Comparison of ENCODE assay signal across 13 cellular contexts in the genomic region with DNA sequence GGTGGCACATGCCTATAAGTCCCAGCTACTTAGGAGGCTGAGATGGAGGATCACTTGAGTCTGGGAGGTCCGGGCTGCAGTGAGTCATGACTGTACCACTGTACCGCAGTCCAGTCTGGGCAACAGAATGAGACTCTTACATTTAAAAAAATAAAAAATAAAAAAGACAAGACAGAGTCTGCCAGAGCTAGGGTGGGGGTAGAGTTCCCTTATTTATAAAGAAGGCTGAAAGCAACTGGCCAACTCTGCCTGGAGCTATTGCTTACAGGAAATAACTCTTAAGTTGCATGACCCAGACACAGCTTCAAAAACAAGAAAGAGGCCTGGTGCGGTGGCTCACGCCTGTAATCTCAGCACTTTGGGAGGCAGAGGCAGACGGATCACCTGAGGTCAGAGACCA. TPM values are rescaled to one million over a fixed set of nuclear protein-coding genes. Genes with fewer than 3 reads are reported as not detected.
DNase-seq lines count a peak whose midpoint lies in the region; ATAC-seq and TF ChIP-seq lines count a peak whose summit lies in the region.
"Had no signal": no experiment of that assay in that cellular context is flagged by ENCODE, and none has a peak within 500 bp of the region (broad histone marks: within the 10 kb centered on the region; RNA-seq: fewer than 3 reads in every experiment).

No MANE protein-coding gene starts in this region.

- CTCF ChIA-PET in CD4-positive, alpha-beta memory T cell (lab: Charles Lee; ENCODE audit: partially characterized antibody) = no interaction called here

- POLR2A ChIA-PET in CD4-positive, alpha-beta memory T cell (lab: Charles Lee; ENCODE audit: partially characterized antibody) = no interaction called here

- ATAC-seq in right lobe of liver (peak in 3 of 4 donors; percentile 4 to 34 (median 24)), upper lobe of left lung (ENCODE audit: low FRiP score in 2 of 2) (peak in 1 of 2 donors; percentile 62), HG03521 (IDR thresholded peaks at IDR 0.05; ENCODE audit: unreplicated experiment) (no peak)
- ATAC-seq: Panc1 had no signal

- TF ChIP-seq CTCF in colonic mucosa (IDR thresholded peaks at IDR 0.05) (no peak), right lobe of liver (IDR thresholded peaks at IDR 0.05) (no peak), upper lobe of left lung (IDR thresholded peaks at IDR 0.05) (no peak)

- DNase-seq in M059J (ENCODE audit: low read depth) (peak; percentile 94), colonic mucosa (no peak), right lobe of liver (no peak), upper lobe of left lung (no peak)
- DNase-seq in activated T-helper 2 cell treated with anti-CD3 and anti-CD28 coated beads, Interferon-gamma antibody, Interleukin-2, Interleukin-4, amounts not matched to agents 10 μg/mL and 5 μg/mL and 100 μg/mL, durations not matched to agents 14 hours and 24 hours and 36 hours (ENCODE audit: low spot score) = no peak
- DNase-seq in CD4-positive, alpha-beta memory T cell = no peak
- DNase-seq: activated CD4-positive, alpha-beta T cell treated with anti-CD3 and anti-CD28 coated beads for 4 hours; activated naive CD4-positive, alpha-beta T cell; GF-D8; NCI-H1436 treated with DMSO at 0.1 percent for 48 hours; stimulated activated naive CD4-positive, alpha-beta T cell had no signal

- H3K36me3 ChIP-seq in colonic mucosa (no peaks in the 10 kb centered on the region), right lobe of liver (no peaks in the 10 kb centered on the region), upper lobe of left lung (no peaks in the 10 kb centered on the region)
- no peaks in the 10 kb centered on the region for H3K36me3 ChIP-seq in CD4-positive, alpha-beta memory T cell (ENCODE audit: insufficient read depth, low read length)

- H3K27me3 ChIP-seq in colonic mucosa = no peaks in the 10 kb centered on the region
- no peaks in the 10 kb centered on the region for H3K27me3 ChIP-seq in right lobe of liver
- H3K27me3 ChIP-seq in upper lobe of left lung = no peaks in the 10 kb centered on the region
- no peaks in the 10 kb centered on the region for H3K27me3 ChIP-seq in CD4-positive, alpha-beta memory T cell (ENCODE audit: insufficient read depth, low read length)

- H3K9ac ChIP-seq in colonic mucosa (ENCODE audit: low read depth in 2 of 2, low read length in 2 of 2) = no peak overlapping the region

- intact Hi-C loops in colonic mucosa (cut with DNase I) (no loop called here), right lobe of liver (cut with DNase I) (no loop called here)
- intact Hi-C loops in activated T-helper 2 cell treated with anti-CD3 and anti-CD28 coated beads, Interferon-gamma antibody, Interleukin-2, Interleukin-4, amounts not matched to agents 10 μg/mL and 5 μg/mL and 100 μg/mL, durations not matched to agents 14 hours and 24 hours and 36 hours (cut with micrococcal nuclease) = no loop called here
- intact Hi-C loops in CD4-positive, alpha-beta memory T cell (cut with micrococcal nuclease) = no loop called here

- TF ChIP-seq POLR2A in right lobe of liver (IDR thresholded peaks at IDR 0.05) (no peak), upper lobe of left lung (IDR thresholded peaks at IDR 0.05) (no peak)

- peaks cover 16% of the 10 kb centered on the region for H3K4me1 ChIP-seq in colonic mucosa
- H3K4me1 ChIP-seq in right lobe of liver = peaks cover 0 to 44% (median 10%) of the 10 kb centered on the region in 4 donors
- peaks cover 42 to 68% (median 44%) of the 10 kb centered on the region in 4 donors for H3K4me1 ChIP-seq in upper lobe of left lung
- no peaks in the 10 kb centered on the region for H3K4me1 ChIP-seq in CD4-positive, alpha-beta memory T cell (ENCODE audit: insufficient read depth, low read length)

- no peaks in the 10 kb centered on the region for H3K9me3 Mint-ChIP-seq in activated T-helper 2 cell treated with anti-CD3 and anti-CD28 coated beads, Interferon-gamma antibody, Interleukin-2, Interleukin-4, amounts not matched to agents 10 μg/mL and 5 μg/mL and 100 μg/mL, durations not matched to agents 14 hours and 24 hours and 36 hours
- no peaks in the 10 kb centered on the region for H3K9me3 Mint-ChIP-seq in CD4-positive, alpha-beta memory T cell

- peak overlapping the region; percentile 0 for H3K27ac ChIP-seq in colonic mucosa
- peak overlapping the region in 2 of 3 donors; percentile 39 to 83 for H3K27ac ChIP-seq in right lobe of liver
- H3K27ac ChIP-seq in upper lobe of left lung = peak overlapping the region; percentile 63 to 80 (median 70)
- no peak overlapping the region for H3K27ac ChIP-seq in CD4-positive, alpha-beta memory T cell (ENCODE audit: low read depth, low read length)

- WGBS in right lobe of liver (ENCODE audit: insufficient coverage, low coverage, low lambda C conversion rate, missing lambda C conversion rate) = 51% methylated on average over 5 of the region's 5 CpGs
- 60 to 66% methylated on average over 5 of the region's 5 CpGs for WGBS in upper lobe of left lung, 2 donors

- no peaks in the 10 kb centered on the region for H3K27me3 Mint-ChIP-seq in activated T-helper 2 cell treated with anti-CD3 and anti-CD28 coated beads, Interferon-gamma antibody, Interleukin-2, Interleukin-4, amounts not matched to agents 10 μg/mL and 5 μg/mL and 100 μg/mL, durations not matched to agents 14 hours and 24 hours and 36 hours (ENCODE audit: low read depth)
- H3K27me3 Mint-ChIP-seq in CD4-positive, alpha-beta memory T cell = no peaks in the 10 kb centered on the region

- H3K27ac Mint-ChIP-seq in activated T-helper 2 cell treated with anti-CD3 and anti-CD28 coated beads, Interferon-gamma antibody, Interleukin-2, Interleukin-4, amounts not matched to agents 10 μg/mL and 5 μg/mL and 100 μg/mL, durations not matched to agents 14 hours and 24 hours and 36 hours = no peak overlapping the region
- H3K27ac Mint-ChIP-seq in CD4-positive, alpha-beta memory T cell = peak overlapping the region in 1 of 7 donors; percentile 36

- TF ChIP-seq EP300 in upper lobe of left lung (IDR thresholded peaks at IDR 0.05) = no peak

- H3K36me3 Mint-ChIP-seq in activated T-helper 2 cell treated with anti-CD3 and anti-CD28 coated beads, Interferon-gamma antibody, Interleukin-2, Interleukin-4, amounts not matched to agents 10 μg/mL and 5 μg/mL and 100 μg/mL, durations not matched to agents 14 hours and 24 hours and 36 hours (ENCODE audit: low read depth) = peaks cover 7% of the 10 kb centered on the region
- H3K36me3 Mint-ChIP-seq in CD4-positive, alpha-beta memory T cell = peaks cover 7 to 8% of the 10 kb centered on the region in 2 donors

- H3K9me3 ChIP-seq in colonic mucosa (no peaks in the 10 kb centered on the region), right lobe of liver (no peaks in the 10 kb centered on the region), upper lobe of left lung (no peaks in the 10 kb centered on the region)
- H3K9me3 ChIP-seq in CD4-positive, alpha-beta memory T cell (ENCODE audit: control insufficient read depth in 1 of 2, low read length in 2 of 2) = no peaks in the 10 kb centered on the region

- H3K4me1 Mint-ChIP-seq in activated T-helper 2 cell treated with anti-CD3 and anti-CD28 coated beads, Interferon-gamma antibody, Interleukin-2, Interleukin-4, amounts not matched to agents 10 μg/mL and 5 μg/mL and 100 μg/mL, durations not matched to agents 14 hours and 24 hours and 36 hours (ENCODE audit: low read depth) = peaks cover 16% of the 10 kb centered on the region
- peaks cover 14 to 28% (median 24%) of the 10 kb centered on the region in 4 donors for H3K4me1 Mint-ChIP-seq in CD4-positive, alpha-beta memory T cell

- no peak overlapping the region for H3K4me3 Mint-ChIP-seq in activated T-helper 2 cell treated with anti-CD3 and anti-CD28 coated beads, Interferon-gamma antibody, Interleukin-2, Interleukin-4, amounts not matched to agents 10 μg/mL and 5 μg/mL and 100 μg/mL, durations not matched to agents 14 hours and 24 hours and 36 hours (ENCODE audit: low read depth)
- no peak overlapping the region for H3K4me3 Mint-ChIP-seq in CD4-positive, alpha-beta memory T cell

- H3K4me3 ChIP-seq in colonic mucosa (no peak overlapping the region), right lobe of liver (no peak overlapping the region), upper lobe of left lung (no peak overlapping the region)
- no peak overlapping the region for H3K4me3 ChIP-seq in CD4-positive, alpha-beta memory T cell (ENCODE audit: low read length in 2 of 2)

RNA-seq across cellular contexts. Expression of a gene that starts 31.5 kb away (rescaled TPM):
- 15.2 and 21.8 TPM in 2 replicates for total RNA-seq in M059J (2014; rRNA removed; shearing (Covaris generic))
- 100 to 1,000 TPM in 1 of 2 donors, 10 to 100 TPM in 1; 83.1 to 116 TPM for total RNA-seq in colonic mucosa
- 10 to 100 TPM; 28.3 to 48.4 (median 43.7) TPM for total RNA-seq in right lobe of liver
- total RNA-seq in upper lobe of left lung = 100 to 1,000 TPM in 5 of 6 donors, 10 to 100 TPM in 1; 85.6 to 169 (median 118) TPM
- 52.4 and 66.1 TPM in 2 replicates for total RNA-seq in activated T-helper 2 cell treated with anti-CD3 and anti-CD28 coated beads, Interferon-gamma antibody, Interleukin-2, Interleukin-4, amounts not matched to agents 10 μg/mL and 5 μg/mL and 100 μg/mL, durations not matched to agents 14 hours and 24 hours and 36 hours
- total RNA-seq in CD4-positive, alpha-beta memory T cell = 10 to 100 TPM; 45.3 to 47.3 TPM
- polyA plus RNA-seq in CD4-positive, alpha-beta memory T cell = 10 to 100 TPM; 31.1 to 46.1 TPM
